ENCODE assay signal across 9 cellular contexts in the genomic region with DNA sequence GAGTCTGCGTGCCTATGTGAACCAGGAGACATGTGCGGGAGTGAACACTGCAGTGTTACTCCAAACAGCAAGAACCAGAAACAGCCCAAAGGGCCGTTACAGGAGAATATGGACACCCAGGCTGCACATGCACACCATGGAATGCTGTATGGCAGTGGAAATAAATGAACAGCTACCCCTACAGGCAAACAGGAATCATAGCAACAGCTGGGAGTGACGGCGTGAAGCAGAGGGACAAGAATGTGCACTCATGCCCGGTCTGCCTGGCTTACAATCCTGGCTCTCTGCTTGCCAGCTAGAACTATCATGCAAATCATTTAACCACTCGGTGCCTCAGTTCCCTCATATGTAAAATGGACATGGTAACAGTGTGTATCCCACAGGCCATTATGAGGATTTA. TPM values are rescaled to one million over a fixed set of nuclear protein-coding genes. Genes with fewer than 3 reads are reported as not detected.
DNase-seq lines count a peak whose midpoint lies in the region; TF ChIP-seq lines count a peak whose summit lies in the region.
"Had no signal": no experiment of that assay in that cellular context is flagged by ENCODE, and none has a peak within 500 bp of the region (broad histone marks: within the 10 kb centered on the region; RNA-seq: fewer than 3 reads in every experiment).

No MANE protein-coding gene starts in this region.

- H3K27ac Mint-ChIP-seq in immature natural killer cell: no peak overlapping the region
- H3K27ac Mint-ChIP-seq in T-helper 2 cell treated with Interferon-gamma antibody and Interleukin-4, amounts not matched to agents 5 μg/mL and 100 μg/mL, for 36 hours: no peak overlapping the region
- H3K27ac Mint-ChIP-seq: activated naive CD8-positive, alpha-beta T cell treated with anti-CD3 and anti-CD28 coated beads, Interleukin-2, amount 10 ng/mL, durations not matched to agents 7 days and 5 days had no signal

- no peaks in the 10 kb centered on the region for H3K9me3 ChIP-seq in osteoblast (ENCODE audit: low read depth, low read length)

- peaks cover 0 to 8% (median 3%) of the 10 kb centered on the region in 3 donors for H3K27me3 Mint-ChIP-seq in immature natural killer cell (ENCODE audit: low read depth in 3 of 3)
- H3K27me3 Mint-ChIP-seq in T-helper 2 cell treated with Interferon-gamma antibody and Interleukin-4, amounts not matched to agents 5 μg/mL and 100 μg/mL, for 36 hours (ENCODE audit: low read depth): no peaks in the 10 kb centered on the region
- H3K27me3 Mint-ChIP-seq: activated naive CD8-positive, alpha-beta T cell treated with anti-CD3 and anti-CD28 coated beads, Interleukin-2, amount 10 ng/mL, durations not matched to agents 7 days and 5 days had no signal

- H3K36me3 ChIP-seq in osteoblast (ENCODE audit: insufficient read depth, low read length): peaks cover 1% of the 10 kb centered on the region

- TF ChIP-seq CTCF in 22Rv1 (IDR thresholded peaks at IDR 0.05) (peak; percentile 24), osteoblast (IDR thresholded peaks at IDR 0.05; ENCODE audit: extremely low read depth, low read depth, low read length) (peak; percentile 47)

- H3K4me3 Mint-ChIP-seq in immature natural killer cell: no peak overlapping the region
- no peak overlapping the region for H3K4me3 Mint-ChIP-seq in T-helper 2 cell treated with Interferon-gamma antibody and Interleukin-4, amounts not matched to agents 5 μg/mL and 100 μg/mL, for 36 hours
- H3K4me3 Mint-ChIP-seq: activated naive CD8-positive, alpha-beta T cell treated with anti-CD3 and anti-CD28 coated beads, Interleukin-2, amount 10 ng/mL, durations not matched to agents 7 days and 5 days had no signal

- DNase-seq in GM04503 (ENCODE audit: low read depth) (peak; percentile 5), OCI-M1 (lab: John Stamatoyannopoulos, UW) (peak; percentile 39), fibroblast of gingiva (ENCODE audit: low read depth) (peak; percentile 40), osteoblast (ENCODE audit: insufficient read length, low spot score, missing footprints) (peak; percentile 83), immature natural killer cell (no peak), COR-L47 (lab: John Stamatoyannopoulos, UW) (no peak)
- DNase-seq in T-helper 2 cell treated with Interferon-gamma antibody and Interleukin-4, amounts not matched to agents 5 μg/mL and 100 μg/mL, for 36 hours (ENCODE audit: low spot score): no peak
- DNase-seq: activated naive CD8-positive, alpha-beta T cell treated with anti-CD3 and anti-CD28 coated beads, Interleukin-2, amount 10 ng/mL, durations not matched to agents 7 days and 5 days had no signal

- no peak overlapping the region for H3K27ac ChIP-seq in 22Rv1
- H3K27ac ChIP-seq in osteoblast (ENCODE audit: low read depth, low read length): no peak overlapping the region

- no peak overlapping the region for H2AFZ ChIP-seq in osteoblast (ENCODE audit: low read length)

- no peaks in the 10 kb centered on the region for H3K4me1 Mint-ChIP-seq in immature natural killer cell
- H3K4me1 Mint-ChIP-seq in T-helper 2 cell treated with Interferon-gamma antibody and Interleukin-4, amounts not matched to agents 5 μg/mL and 100 μg/mL, for 36 hours (ENCODE audit: low read depth): no peaks in the 10 kb centered on the region

- no peaks in the 10 kb centered on the region for H3K27me3 ChIP-seq in osteoblast (ENCODE audit: insufficient read depth, low read length)

- H3K79me2 ChIP-seq in osteoblast (ENCODE audit: insufficient read depth, low read length): no peaks in the 10 kb centered on the region

- no peaks in the 10 kb centered on the region for H3K4me1 ChIP-seq in osteoblast (ENCODE audit: insufficient read depth, low read length)

- peaks cover 0 to 5% (median 0%) of the 10 kb centered on the region in 3 donors for H3K36me3 Mint-ChIP-seq in immature natural killer cell
- peaks cover 4% of the 10 kb centered on the region for H3K36me3 Mint-ChIP-seq in T-helper 2 cell treated with Interferon-gamma antibody and Interleukin-4, amounts not matched to agents 5 μg/mL and 100 μg/mL, for 36 hours (ENCODE audit: low read depth)

- peaks cover 0 to 1% (median 0%) of the 10 kb centered on the region in 6 donors for H3K9me3 Mint-ChIP-seq in immature natural killer cell
- H3K9me3 Mint-ChIP-seq in T-helper 2 cell treated with Interferon-gamma antibody and Interleukin-4, amounts not matched to agents 5 μg/mL and 100 μg/mL, for 36 hours: no peaks in the 10 kb centered on the region
- H3K9me3 Mint-ChIP-seq: activated naive CD8-positive, alpha-beta T cell treated with anti-CD3 and anti-CD28 coated beads, Interleukin-2, amount 10 ng/mL, durations not matched to agents 7 days and 5 days had no signal

- no peaks in the 10 kb centered on the region for H4K20me1 ChIP-seq in osteoblast (ENCODE audit: insufficient read depth, low read length)

- H3K4me3 ChIP-seq in osteoblast (ENCODE audit: insufficient read depth, low read length): no peak overlapping the region

- no peak overlapping the region for H3K4me2 ChIP-seq in osteoblast (ENCODE audit: insufficient read depth, low read length)

RNA-seq across cellular contexts. Expression of gene GPKOW, which starts 16.6 kb away (rescaled TPM):
- 12.4 and 14.1 TPM in 2 replicates for total RNA-seq in osteoblast
- polyA plus RNA-seq in immature natural killer cell: 10 to 100 TPM; 26.3 to 55.3 (median 27.2) TPM

RNA-seq across cellular contexts. Expression of gene WDR45, which starts 27.2 kb away (rescaled TPM):
- total RNA-seq in osteoblast: 86.5 and 97.5 TPM in 2 replicates
- polyA plus RNA-seq in immature natural killer cell: 100 to 1,000 TPM; 104 to 105 (median 104) TPM

RNA-seq across cellular contexts. Expression of gene PRAF2, which starts 33.1 kb away (rescaled TPM):
- 12.3 and 15.6 TPM in 2 replicates for total RNA-seq in osteoblast
- 10 to 100 TPM; 27.7 to 66.4 (median 36.3) TPM for polyA plus RNA-seq in immature natural killer cell

RNA-seq across cellular contexts. Expression of gene CCDC120, which starts 48.1 kb away (rescaled TPM):
- total RNA-seq in osteoblast: 1.1 and 1.2 TPM in 2 replicates
- polyA plus RNA-seq in immature natural killer cell: 1 to 10 TPM in 1 of 3 donors, under 1 TPM in 2; 0.49 to 1.3 (median 0.50) TPM

RNA-seq across cellular contexts. Expression of gene MAGIX, which starts 55.6 kb away (rescaled TPM):
- total RNA-seq in osteoblast: 1.2 and 1.8 TPM in 2 replicates
- polyA plus RNA-seq in immature natural killer cell: 1 to 10 TPM in 2 of 3 donors, under 1 TPM in 1; 0.96 to 2.2 (median 1.6) TPM

Comparison
In these comparisons a context has a peak if more than half of its experiments do, and no peak if none do; other contexts are left out.
1. DNase-seq: peak in GM04503 (single experiment), OCI-M1 (single experiment), fibroblast of gingiva (single experiment) and osteoblast (single experiment); none in immature natural killer cell (0 of 3), COR-L47 (single experiment) and T-helper 2 cell treated with Interferon-gamma antibody and Interleukin-4, amounts not matched to agents 5 μg/mL and 100 μg/mL, for 36 hours (single experiment).